Comparison of ENCODE assay signal across 19 cellular contexts in the genomic region with DNA sequence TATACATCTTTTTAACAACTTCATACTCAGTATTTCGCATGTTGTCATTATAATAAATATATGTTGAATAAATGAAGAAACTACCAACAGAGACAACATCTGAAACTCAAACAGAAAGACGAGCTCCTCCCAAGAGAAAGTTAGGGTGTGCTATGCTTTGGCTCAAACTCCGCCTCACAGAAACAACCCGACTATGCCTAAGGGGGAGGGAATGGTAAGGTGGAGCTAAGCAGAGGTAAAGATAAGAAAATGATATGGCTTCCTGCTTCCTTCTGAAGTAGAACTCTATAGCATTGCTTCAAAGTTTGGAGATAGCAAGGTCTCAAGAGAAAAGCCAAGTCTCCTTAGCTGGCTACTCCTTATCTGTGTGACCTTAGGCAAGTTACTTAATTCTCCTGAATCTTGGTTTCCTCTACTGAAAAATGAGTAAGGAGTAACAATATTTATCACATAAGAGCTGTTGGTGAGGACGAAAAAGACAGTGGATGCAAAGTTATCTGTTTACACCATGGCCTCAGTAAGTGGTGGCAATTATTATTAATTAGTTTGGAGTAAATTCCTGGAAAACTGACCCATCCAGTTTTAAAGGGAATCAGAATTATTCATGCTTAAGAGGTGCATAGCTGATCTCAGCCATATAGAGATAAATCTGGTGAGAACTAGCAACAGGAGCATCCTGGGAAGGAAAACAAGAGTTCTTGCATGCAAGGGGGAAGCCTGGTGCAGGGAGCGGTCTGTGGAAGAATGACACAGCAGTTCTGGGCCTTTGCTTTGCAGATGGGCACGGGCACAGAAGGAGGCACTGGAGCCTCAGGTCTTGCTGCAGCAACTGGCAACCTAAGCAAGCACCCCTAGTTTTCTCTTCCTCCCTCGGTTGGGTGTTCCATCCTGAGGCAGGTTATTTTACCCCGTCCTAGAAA.
DNase-seq lines count a peak whose midpoint lies in the region; ATAC-seq and TF ChIP-seq lines count a peak whose summit lies in the region.
"Had no signal": no experiment of that assay in that cellular context is flagged by ENCODE, and none has a peak within 500 bp of the region (broad histone marks: within the 10 kb centered on the region; RNA-seq: fewer than 3 reads in every experiment).

No MANE protein-coding gene starts in this region.

- peak overlapping the region; percentile 63 for H3K4me2 ChIP-seq in smooth muscle cell

- no peaks in the 10 kb centered on the region for H3K27me3 ChIP-seq in smooth muscle cell (ENCODE audit: low read depth)
- H3K27me3 ChIP-seq: right lobe of liver, tibial nerve had no signal

- TF ChIP-seq CTCF in fibroblast of the aortic adventitia (IDR thresholded peaks at IDR 0.05; ENCODE audit: insufficient read depth, low read length), result no peak
- no peak for TF ChIP-seq CTCF in smooth muscle cell (IDR thresholded peaks at IDR 0.05; ENCODE audit: borderline replicate concordance, insufficient read depth, poor library complexity, severe bottlenecking)

- H3K79me2 ChIP-seq in smooth muscle cell (ENCODE audit: low read depth), result peaks cover 19% of the 10 kb centered on the region

- peaks cover 6% of the 10 kb centered on the region for H3K27me3 Mint-ChIP-seq in activated T-cell treated with anti-CD3 and anti-CD28 coated beads, Interleukin-2, amount 50 U/mL, for 24 hours
- no peaks in the 10 kb centered on the region for H3K27me3 Mint-ChIP-seq in activated T-cell treated with anti-CD3 and anti-CD28 coated beads, Interleukin-2, amount 50 U/mL, for 72 hours (ENCODE audit: low read depth)

- H3K4me1 Mint-ChIP-seq in activated T-cell treated with anti-CD3 and anti-CD28 coated beads, Interleukin-2, amount 50 U/mL, for 24 hours (ENCODE audit: low read depth), result peaks cover 49% of the 10 kb centered on the region
- peaks cover 22% of the 10 kb centered on the region for H3K4me1 Mint-ChIP-seq in activated T-cell treated with anti-CD3 and anti-CD28 coated beads, Interleukin-2, amount 50 U/mL, for 72 hours (ENCODE audit: low read depth)

- no peak for DNase-seq in activated T-cell treated with anti-CD3 and anti-CD28 coated beads, Interleukin-2, amount 50 U/mL, for 24 hours
- DNase-seq in activated T-cell treated with anti-CD3 and anti-CD28 coated beads, Interleukin-2, amount 50 U/mL, for 72 hours, result no peak
- DNase-seq in NCI-H460 (ENCODE audit: extremely low read depth, low read depth), result peak; percentile 53
- peak; percentile 29 for DNase-seq in fibroblast of the aortic adventitia (ENCODE audit: low read depth)
- no peak for DNase-seq in smooth muscle cell (lab: John Stamatoyannopoulos, UW; ENCODE audit: unreplicated experiment)
- no peak for DNase-seq in activated effector memory CD4-positive, alpha-beta T cell treated with Interleukin-2 at 50 U/mL for 16 hours
- DNase-seq in NCI-H2171 treated with DMSO at 0.1 percent for 48 hours (lab: John Stamatoyannopoulos, UW), result no peak
- DNase-seq: activated CD4-positive, alpha-beta T cell treated with anti-CD3 and anti-CD28 coated beads for 48 hours; activated T-cell treated with anti-CD3 and anti-CD28 coated beads, Interleukin-2, amount 50 U/mL, for 4 hours; amygdala; CD4-positive, alpha-beta T cell; lower lobe of right lung; right lobe of liver; SHP77 treated with DMSO at 0.1 percent for 48 hours; stimulated activated CD4-positive, alpha-beta T cell treated with anti-CD3 and anti-CD28 coated beads, Interleukin-4, amount 100 ng/mL, for 24 hours; T1000 had no signal

- H3K27ac Mint-ChIP-seq in activated T-cell treated with anti-CD3 and anti-CD28 coated beads, Interleukin-2, amount 50 U/mL, for 24 hours, result peak overlapping the region; percentile 32
- no peak overlapping the region for H3K27ac Mint-ChIP-seq in activated T-cell treated with anti-CD3 and anti-CD28 coated beads, Interleukin-2, amount 50 U/mL, for 72 hours
- H3K27ac Mint-ChIP-seq: CD4-positive, alpha-beta T cell had no signal

- H3K9me3 ChIP-seq in smooth muscle cell (replicated peaks; ENCODE audit: low read depth), result no peaks in the 10 kb centered on the region
- H3K9me3 ChIP-seq: lower lobe of right lung, right lobe of liver, tibial nerve had no signal

- H3K4me3 ChIP-seq in fibroblast of the aortic adventitia (ENCODE audit: low read depth, low read length), result no peak overlapping the region
- H3K4me3 ChIP-seq in smooth muscle cell, result no peak overlapping the region
- H3K4me3 ChIP-seq: K562, lower lobe of right lung, right lobe of liver, tibial nerve had no signal

- no peak for ATAC-seq in activated T-cell treated with anti-CD3 and anti-CD28 coated beads, Interleukin-2, amount 50 U/mL, for 72 hours (replicated peaks in 1 of 2)
- no peak for ATAC-seq in HG02763 (IDR thresholded peaks at IDR 0.05; ENCODE audit: unreplicated experiment)
- ATAC-seq: K562, lower lobe of right lung, right lobe of liver had no signal

- no peaks in the 10 kb centered on the region for H3K36me3 ChIP-seq in smooth muscle cell (ENCODE audit: low read depth)
- H3K36me3 ChIP-seq: lower lobe of right lung, right lobe of liver, tibial nerve had no signal

- H3K4me1 ChIP-seq in smooth muscle cell (ENCODE audit: low read depth), result peaks cover 44% of the 10 kb centered on the region
- H3K4me1 ChIP-seq: lower lobe of right lung had no signal

- no peaks in the 10 kb centered on the region for H3K9me3 Mint-ChIP-seq in activated T-cell treated with anti-CD3 and anti-CD28 coated beads, Interleukin-2, amount 50 U/mL, for 24 hours
- no peaks in the 10 kb centered on the region for H3K9me3 Mint-ChIP-seq in activated T-cell treated with anti-CD3 and anti-CD28 coated beads, Interleukin-2, amount 50 U/mL, for 72 hours
- H3K9me3 Mint-ChIP-seq: activated T-cell treated with anti-CD3 and anti-CD28 coated beads, Interleukin-2, amount 50 U/mL, for 4 hours; CD4-positive, alpha-beta T cell had no signal

- no peak overlapping the region for H3K4me3 Mint-ChIP-seq in activated T-cell treated with anti-CD3 and anti-CD28 coated beads, Interleukin-2, amount 50 U/mL, for 24 hours
- H3K4me3 Mint-ChIP-seq in activated T-cell treated with anti-CD3 and anti-CD28 coated beads, Interleukin-2, amount 50 U/mL, for 72 hours, result no peak overlapping the region
- H3K4me3 Mint-ChIP-seq: activated T-cell treated with anti-CD3 and anti-CD28 coated beads, Interleukin-2, amount 50 U/mL, for 4 hours; CD4-positive, alpha-beta T cell had no signal

- peak overlapping the region; percentile 2 for H3K9ac ChIP-seq in smooth muscle cell (ENCODE audit: low read depth)

- 76% methylated on average over 9 of the region's 9 CpGs for WGBS in smooth muscle cell (ENCODE audit: low lambda C conversion rate)

- peak overlapping the region; percentile 95 for H3K27ac ChIP-seq in smooth muscle cell (ENCODE audit: low read depth)
- H3K27ac ChIP-seq: lower lobe of right lung, right lobe of liver, tibial nerve had no signal

- H2AFZ ChIP-seq in smooth muscle cell (ENCODE audit: low read depth), result no peak overlapping the region

- no peaks in the 10 kb centered on the region for H3K36me3 Mint-ChIP-seq in activated T-cell treated with anti-CD3 and anti-CD28 coated beads, Interleukin-2, amount 50 U/mL, for 24 hours (ENCODE audit: low read depth)
- H3K36me3 Mint-ChIP-seq in activated T-cell treated with anti-CD3 and anti-CD28 coated beads, Interleukin-2, amount 50 U/mL, for 72 hours (ENCODE audit: insufficient read depth in 2 of 2), result no peaks in the 10 kb centered on the region

- peaks cover 7% of the 10 kb centered on the region for H3F3A ChIP-seq in smooth muscle cell (ENCODE audit: low read depth)

- H4K20me1 ChIP-seq in smooth muscle cell (ENCODE audit: low read depth), result no peaks in the 10 kb centered on the region

Comparison
In these comparisons a context has a peak if more than half of its experiments do, and no peak if none do; other contexts are left out.
1. DNase-seq: peak in NCI-H460 (single experiment) and fibroblast of the aortic adventitia (single experiment); none in activated T-cell treated with anti-CD3 and anti-CD28 coated beads, Interleukin-2, amount 50 U/mL, for 24 hours (single experiment), activated T-cell treated with anti-CD3 and anti-CD28 coated beads, Interleukin-2, amount 50 U/mL, for 72 hours (0 of 2), smooth muscle cell (single experiment), activated effector memory CD4-positive, alpha-beta T cell treated with Interleukin-2 at 50 U/mL for 16 hours (single experiment) and NCI-H2171 treated with DMSO at 0.1 percent for 48 hours (single experiment).